Comparison of ENCODE assay signal across 11 cellular contexts in genomic region chr2:7567646-7568045, GRCh38.
A peak's percentile ranks its signal among the peaks of the same experiment; 100 is the strongest.
DNase-seq lines count a peak whose midpoint lies in the region; TF ChIP-seq lines count a peak whose summit lies in the region.
"Had no signal": no experiment of that assay in that cellular context is flagged by ENCODE, and none has a peak within 500 bp of the region (broad histone marks: within the 10 kb centered on the region; RNA-seq: fewer than 3 reads in every experiment).

No MANE protein-coding gene starts in this region.

- H3K4me1 ChIP-seq in tibial nerve, result peaks cover 0 to 24% (median 3%) of the 10 kb centered on the region in 4 donors

- H3K9me3 ChIP-seq in WERI-Rb-1 (ENCODE audit: severe bottlenecking) (no peaks in the 10 kb centered on the region), tibial nerve (no peaks in the 10 kb centered on the region)

- no peaks in the 10 kb centered on the region for H3K27me3 Mint-ChIP-seq in activated naive CD4-positive, alpha-beta T cell treated with anti-CD3 and anti-CD28 coated beads, Interleukin-2, amount 10 ng/mL, durations not matched to agents 7 days and 5 days

- TF ChIP-seq CTCF in GM13977 (IDR thresholded peaks at IDR 0.05; ENCODE audit: extremely low read depth, insufficient read depth, missing control alignments) (peak; percentile 25), WERI-Rb-1 (IDR thresholded peaks at IDR 0.05; ENCODE audit: low read depth, low read length) (peak; percentile 28; the same call in 1 of the 2 replicates), tibial nerve (IDR thresholded peaks at IDR 0.05) (no peak)

- H3K27me3 ChIP-seq in WERI-Rb-1 (ENCODE audit: insufficient read depth, low read depth, severe bottlenecking) (no peaks in the 10 kb centered on the region), tibial nerve (no peaks in the 10 kb centered on the region)

- DNase-seq in GM13977 (ENCODE audit: low spot score) (no peak), WERI-Rb-1 (no peak), tibial nerve (ENCODE audit: low spot score in 2 of 2) (no peak), AG20443 (ENCODE audit: low spot score) (no peak), H4 (ENCODE audit: low spot score) (no peak), MV-4-11 (lab: John Stamatoyannopoulos, UW) (no peak)
- peak; percentile 74 for DNase-seq in activated naive CD4-positive, alpha-beta T cell treated with anti-CD3 and anti-CD28 coated beads, Interleukin-2, amount 10 ng/mL, durations not matched to agents 7 days and 5 days
- peak in 2 of 3 donors; percentile 5 to 21 for DNase-seq in stimulated activated CD4-positive, alpha-beta T cell treated with anti-CD3 and anti-CD28 coated beads, TNF-alpha, amount 100 ng/mL, for 1 hour (ENCODE audit: low read depth in 3 of 3, low spot score in 1 of 3)
- DNase-seq: Calu3, NCI-H2029 treated with DMSO at 0.1 percent for 48 hours had no signal

- 72 to 86% methylated on average over 4 of the region's 4 CpGs for WGBS in tibial nerve, 2 donors

- TF ChIP-seq EP300 in tibial nerve (IDR thresholded peaks at IDR 0.05), result no peak

- in situ Hi-C loops in GM13977 (cut with MboI; ENCODE audit: low pct_unique_long_range_greater_than_20kb, low sequenced_read_pairs, unreplicated experiment), result no loop called here

- H3K9me3 Mint-ChIP-seq in activated naive CD4-positive, alpha-beta T cell treated with anti-CD3 and anti-CD28 coated beads, Interleukin-2, amount 10 ng/mL, durations not matched to agents 7 days and 5 days, result peaks cover 2% of the 10 kb centered on the region

- H3K27ac ChIP-seq in WERI-Rb-1 (no peak overlapping the region), tibial nerve (no peak overlapping the region)
- H3K27ac ChIP-seq: coronary artery had no signal

- H3K36me3 Mint-ChIP-seq in activated naive CD4-positive, alpha-beta T cell treated with anti-CD3 and anti-CD28 coated beads, Interleukin-2, amount 10 ng/mL, durations not matched to agents 7 days and 5 days, result peaks cover 8% of the 10 kb centered on the region

- H3K36me3 ChIP-seq in WERI-Rb-1 (no peaks in the 10 kb centered on the region), tibial nerve (no peaks in the 10 kb centered on the region)

- peaks cover 54% of the 10 kb centered on the region for H3K4me1 Mint-ChIP-seq in activated naive CD4-positive, alpha-beta T cell treated with anti-CD3 and anti-CD28 coated beads, Interleukin-2, amount 10 ng/mL, durations not matched to agents 7 days and 5 days

- no peak overlapping the region for H3K4me3 ChIP-seq in WERI-Rb-1 (ENCODE audit: low read depth, low read length)
- H3K4me3 ChIP-seq in tibial nerve, result no peak overlapping the region
- H3K4me3 ChIP-seq: coronary artery had no signal

- peak overlapping the region; percentile 89 for H3K27ac Mint-ChIP-seq in activated naive CD4-positive, alpha-beta T cell treated with anti-CD3 and anti-CD28 coated beads, Interleukin-2, amount 10 ng/mL, durations not matched to agents 7 days and 5 days

- H3K4me3 Mint-ChIP-seq in activated naive CD4-positive, alpha-beta T cell treated with anti-CD3 and anti-CD28 coated beads, Interleukin-2, amount 10 ng/mL, durations not matched to agents 7 days and 5 days, result peak overlapping the region; percentile 35

- CTCF ChIA-PET in activated naive CD4-positive, alpha-beta T cell treated with anti-CD3 and anti-CD28 coated beads, Interleukin-2, amount 10 ng/mL, durations not matched to agents 7 days and 5 days (lab: Charles Lee), result interaction anchor here (0.9 to 2.0 kb wide), 6 partner anchors 48 to 158 kb away, joined by 3 to 10 read pairs (median 4); no protein-coding TSS in a partner anchor

- no peak for TF ChIP-seq POLR2A in tibial nerve (IDR thresholded peaks at IDR 0.05)

Comparison
In these comparisons a context has a peak if more than half of its experiments do, and no peak if none do; other contexts are left out.
1. DNase-seq: peak in activated naive CD4-positive, alpha-beta T cell treated with anti-CD3 and anti-CD28 coated beads, Interleukin-2, amount 10 ng/mL, durations not matched to agents 7 days and 5 days (single experiment) and stimulated activated CD4-positive, alpha-beta T cell treated with anti-CD3 and anti-CD28 coated beads, TNF-alpha, amount 100 ng/mL, for 1 hour (2 of 3); none in GM13977 (single experiment), WERI-Rb-1 (single experiment), tibial nerve (0 of 2), AG20443 (single experiment), H4 (single experiment) and MV-4-11 (single experiment).
2. CTCF ChIP-seq: peak in GM13977 (single experiment) and WERI-Rb-1 (single experiment); none in tibial nerve (0 of 5).